In the genomic region with DNA sequence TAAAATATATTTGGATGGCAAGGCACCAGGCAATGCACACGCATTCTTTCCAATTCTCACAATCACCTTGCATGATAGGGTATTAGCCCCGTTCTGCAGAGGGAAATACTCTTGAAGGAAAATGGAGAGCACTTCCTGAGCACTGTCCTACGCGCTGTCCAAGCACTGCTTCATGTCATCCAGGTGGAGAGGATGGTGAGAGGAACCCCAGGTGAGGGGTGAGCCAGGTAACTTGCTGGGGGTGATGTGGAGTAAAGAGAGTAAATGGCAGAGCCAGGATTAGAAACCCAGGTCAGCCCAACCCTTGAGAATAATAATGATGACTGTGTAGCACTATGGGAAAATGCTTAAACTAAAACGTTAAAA, we compare ENCODE assay signal across 8 cellular contexts. TPM values are rescaled to one million over a fixed set of nuclear protein-coding genes. Genes with fewer than 3 reads are reported as not detected.
DNase-seq lines count a peak whose midpoint lies in the region; ATAC-seq, FAIRE-seq and TF ChIP-seq lines count a peak whose summit lies in the region.

No MANE protein-coding gene starts in this region.

- FAIRE-seq in small intestine (lab: Jason Lieb, UNC): no peak

- ATAC-seq in foreskin keratinocyte: no peak
- ATAC-seq in GM18517 (IDR thresholded peaks at IDR 0.05; ENCODE audit: unreplicated experiment): no peak

- H3K9me3 Mint-ChIP-seq in activated CD4-positive, alpha-beta T cell treated with anti-CD3 and anti-CD28 coated beads, Interleukin-2, amount 10 ng/mL, durations not matched to agents 24 days and 14 days: no peaks in the 10 kb centered on the region
- no peaks in the 10 kb centered on the region for H3K9me3 Mint-ChIP-seq in activated naive CD8-positive, alpha-beta T cell treated with anti-CD3 and anti-CD28 coated beads for 36 hours

- peaks cover 1% of the 10 kb centered on the region for H3K36me3 Mint-ChIP-seq in activated CD4-positive, alpha-beta T cell treated with anti-CD3 and anti-CD28 coated beads, Interleukin-2, amount 10 ng/mL, durations not matched to agents 24 days and 14 days (ENCODE audit: low read depth)
- peaks cover 2% of the 10 kb centered on the region for H3K36me3 Mint-ChIP-seq in activated naive CD8-positive, alpha-beta T cell treated with anti-CD3 and anti-CD28 coated beads for 36 hours

- H3K9me3 ChIP-seq in testis (no peaks in the 10 kb centered on the region), small intestine (ENCODE audit: control insufficient read depth, low read depth) (no peaks in the 10 kb centered on the region)

- no peak for TF ChIP-seq CTCF in kidney epithelial cell (IDR thresholded peaks at IDR 0.05; ENCODE audit: insufficient read depth, low read length, poor library complexity, severe bottlenecking)
- TF ChIP-seq CTCF in testis (IDR thresholded peaks at IDR 0.05): no peak
- no peak for TF ChIP-seq CTCF in foreskin keratinocyte (conservative IDR thresholded peaks at IDR 0.05)

- peak overlapping the region in 1 of 2 donors; percentile 56 for H3K27ac ChIP-seq in testis
- H3K27ac ChIP-seq in small intestine (ENCODE audit: low read depth in 1 of 2, low read length in 1 of 2): no peak overlapping the region
- H3K27ac ChIP-seq in foreskin keratinocyte: no peak overlapping the region

- DNase-seq in activated CD4-positive, alpha-beta T cell treated with anti-CD3 and anti-CD28 coated beads, Interleukin-2, amount 10 ng/mL, durations not matched to agents 24 days and 14 days: no peak
- DNase-seq in activated CD4-positive, alpha-beta T cell treated with anti-CD3 and anti-CD28 coated beads for 4 hours: no peak
- DNase-seq in activated naive CD8-positive, alpha-beta T cell treated with anti-CD3 and anti-CD28 coated beads for 36 hours: no peak
- DNase-seq in kidney epithelial cell (ENCODE audit: low read depth) (no peak), testis (no peak), small intestine (no peak), foreskin keratinocyte (no peak)

- intact Hi-C loops in activated CD4-positive, alpha-beta T cell treated with anti-CD3 and anti-CD28 coated beads, Interleukin-2, amount 10 ng/mL, durations not matched to agents 24 days and 14 days (cut with micrococcal nuclease): loop anchor here (1.0 to 5.0 kb wide), 4 partner anchors 15 to 158 kb away; a partner anchor contains a TSS
- intact Hi-C loops in testis (cut with DNase I; ENCODE audit: low total_unique reads): no loop called here

- H3K27me3 ChIP-seq in kidney epithelial cell (ENCODE audit: control insufficient read depth, insufficient read depth, low read length) (no peaks in the 10 kb centered on the region), testis (no peaks in the 10 kb centered on the region), small intestine (ENCODE audit: control insufficient read depth in 2 of 2, insufficient read depth in 2 of 2, low read length in 2 of 2) (no peaks in the 10 kb centered on the region), foreskin keratinocyte (no peaks in the 10 kb centered on the region)

- H3K4me3 Mint-ChIP-seq in activated CD4-positive, alpha-beta T cell treated with anti-CD3 and anti-CD28 coated beads, Interleukin-2, amount 10 ng/mL, durations not matched to agents 24 days and 14 days: peak overlapping the region; percentile 95
- H3K4me3 Mint-ChIP-seq in activated naive CD8-positive, alpha-beta T cell treated with anti-CD3 and anti-CD28 coated beads for 36 hours: peak overlapping the region; percentile 96

- peak overlapping the region; percentile 88 for H3K27ac Mint-ChIP-seq in activated CD4-positive, alpha-beta T cell treated with anti-CD3 and anti-CD28 coated beads, Interleukin-2, amount 10 ng/mL, durations not matched to agents 24 days and 14 days
- H3K27ac Mint-ChIP-seq in activated naive CD8-positive, alpha-beta T cell treated with anti-CD3 and anti-CD28 coated beads for 36 hours: peak overlapping the region; percentile 82

- H3K27me3 Mint-ChIP-seq in activated CD4-positive, alpha-beta T cell treated with anti-CD3 and anti-CD28 coated beads, Interleukin-2, amount 10 ng/mL, durations not matched to agents 24 days and 14 days: peaks cover 8% of the 10 kb centered on the region
- H3K27me3 Mint-ChIP-seq in activated naive CD8-positive, alpha-beta T cell treated with anti-CD3 and anti-CD28 coated beads for 36 hours: no peaks in the 10 kb centered on the region

- peaks cover 13% of the 10 kb centered on the region for H3K4me1 ChIP-seq in testis
- H3K4me1 ChIP-seq in small intestine (ENCODE audit: control insufficient read depth in 2 of 2, insufficient read depth in 1 of 2, low read depth in 1 of 2, low read length in 1 of 2): peaks cover 7 to 8% of the 10 kb centered on the region in 2 donors
- H3K4me1 ChIP-seq in foreskin keratinocyte: peaks cover 14% of the 10 kb centered on the region

- H3K4me3 ChIP-seq in kidney epithelial cell (ENCODE audit: low read depth, low read length): peak overlapping the region; percentile 59
- peak overlapping the region; percentile 84 to 93 for H3K4me3 ChIP-seq in testis
- peak overlapping the region in 1 of 2 donors; percentile 98 for H3K4me3 ChIP-seq in small intestine (ENCODE audit: low read depth in 1 of 2, low read length in 2 of 2)

- no peak for TF ChIP-seq POLR2A in testis (IDR thresholded peaks at IDR 0.05)

- no peaks in the 10 kb centered on the region for H3K36me3 ChIP-seq in kidney epithelial cell (ENCODE audit: control insufficient read depth, insufficient read depth, low read length)
- H3K36me3 ChIP-seq in testis (ENCODE audit: low read depth, missing control alignments): no peaks in the 10 kb centered on the region
- H3K36me3 ChIP-seq in small intestine (ENCODE audit: control insufficient read depth in 2 of 2, insufficient read depth in 2 of 2, low read length in 2 of 2): no peaks in the 10 kb centered on the region

- whole genome bisulfite sequencing in testis, 2 donors: 18 to 34% methylated on average over 5 of the region's 5 CpGs
- WGBS in small intestine, 3 donors: 2 to 19% (median 2%) methylated on average over 5 of the region's 5 CpGs

- H3K4me1 Mint-ChIP-seq in activated CD4-positive, alpha-beta T cell treated with anti-CD3 and anti-CD28 coated beads, Interleukin-2, amount 10 ng/mL, durations not matched to agents 24 days and 14 days: peaks cover 24% of the 10 kb centered on the region
- peaks cover 29% of the 10 kb centered on the region for H3K4me1 Mint-ChIP-seq in activated naive CD8-positive, alpha-beta T cell treated with anti-CD3 and anti-CD28 coated beads for 36 hours

RNA-seq across cellular contexts. Expression of a gene that starts 0.7 kb away (rescaled TPM):
- 32.5 and 33.0 TPM in 2 replicates for total RNA-seq in activated CD4-positive, alpha-beta T cell treated with anti-CD3 and anti-CD28 coated beads, Interleukin-2, amount 10 ng/mL, durations not matched to agents 24 days and 14 days
- total RNA-seq in activated naive CD8-positive, alpha-beta T cell treated with anti-CD3 and anti-CD28 coated beads for 36 hours: 10 to 100 TPM; 30.2 to 34.6 TPM
- total RNA-seq in kidney epithelial cell: 62.9 and 72.2 TPM in 2 replicates
- 10 to 100 TPM; 43.6 to 45.6 TPM for total RNA-seq in testis
- polyA plus RNA-seq in testis (ENCODE audit: insufficient read depth, low read depth, low replicate concordance): 43.5 TPM
- 10 to 100 TPM; 28.9 to 53.3 (median 37.8) TPM for polyA plus RNA-seq in small intestine
- total RNA-seq in foreskin keratinocyte: 38.5 and 41.4 TPM in 2 replicates
- polyA plus RNA-seq in foreskin keratinocyte: 21.6 and 25.9 TPM in 2 replicates
